In genomic region chr18:25121442-25121841, GRCh38 we compare ENCODE assay signal across 29 cellular contexts.
DNase-seq lines count a peak whose midpoint lies in the region; FAIRE-seq and TF ChIP-seq lines count a peak whose summit lies in the region.
"Had no signal": no experiment of that assay in that cellular context is flagged by ENCODE, and none has a peak within 500 bp of the region (broad histone marks: within the 10 kb centered on the region; RNA-seq: fewer than 3 reads in every experiment).

No MANE protein-coding gene starts in this region.

- no peak overlapping the region for H2BK12ac ChIP-seq in H1 (ENCODE audit: low read depth, low read length)

- no peaks in the 10 kb centered on the region for H3K27me3 Mint-ChIP-seq in chondrocyte (ENCODE audit: low read depth)

- peak; percentile 37 to 56 for TF ChIP-seq RAD21 in H1 (IDR thresholded peaks at IDR 0.05 in 1 of 2, conservative IDR thresholded peaks at IDR 0.05 in 1 of 2; ENCODE audit: low read depth in 2 of 2, low read length in 2 of 2)

- no peak overlapping the region for H3K23ac ChIP-seq in H1 (ENCODE audit: insufficient read length)

- H4K8ac ChIP-seq in H1 (ENCODE audit: extremely low read depth, insufficient read depth, low read length): no peak overlapping the region

- no peaks in the 10 kb centered on the region for H3K79me2 ChIP-seq in OCI-LY3 (ENCODE audit: low read length)
- H3K79me2 ChIP-seq in H1 (ENCODE audit: control insufficient read depth in 1 of 2, insufficient read depth in 2 of 2, low read length in 2 of 2): no peaks in the 10 kb centered on the region

- H3K36me3 ChIP-seq in H7 (replicated peaks; ENCODE audit: control insufficient read depth, insufficient read depth, low read length) (no peaks in the 10 kb centered on the region), OCI-LY3 (replicated peaks; ENCODE audit: low read depth, low read length) (no peaks in the 10 kb centered on the region), H1 (ENCODE audit: control insufficient read depth in 2 of 4, insufficient read depth in 4 of 4, low read length in 3 of 4) (no peaks in the 10 kb centered on the region)
- H3K36me3 ChIP-seq: HAP-1 had no signal

- no peak overlapping the region for H2AFZ ChIP-seq in OCI-LY3 (ENCODE audit: low read depth, low read length)
- no peak overlapping the region for H2AFZ ChIP-seq in H1 (ENCODE audit: low read length)

- H3K9ac ChIP-seq in OCI-LY3 (ENCODE audit: low read length) (no peak overlapping the region), H1 (replicated peaks in 1 of 4; ENCODE audit: extremely low read depth in 1 of 4, low read depth in 3 of 4, low read length in 3 of 4) (no peak overlapping the region)

- H3K27ac ChIP-seq in OCI-LY3 (ENCODE audit: low read length) (no peak overlapping the region), H1 (ENCODE audit: low read depth, low read length) (no peak overlapping the region)
- H3K27ac ChIP-seq: A549, SK-N-MC had no signal

- no peak overlapping the region for H3K18ac ChIP-seq in H1 (ENCODE audit: extremely low read depth, low read length)

- H3K4me2 ChIP-seq in OCI-LY3 (ENCODE audit: low read length) (peak overlapping the region; percentile 31), H1 (ENCODE audit: insufficient read depth in 1 of 2, low read depth in 2 of 2, low read length in 2 of 2) (no peak overlapping the region)
- H3K4me2 ChIP-seq: A549 had no signal

- no peak overlapping the region for H2AK5ac ChIP-seq in H1 (ENCODE audit: low read depth, low read length)

- H3K4me3 Mint-ChIP-seq in chondrocyte (ENCODE audit: unreplicated experiment): no peak overlapping the region
- H3K4me3 Mint-ChIP-seq: CD4-positive, alpha-beta memory T cell; HFFc6 had no signal

- DNase-seq in H7 (peak; percentile 10), H1 (ENCODE audit: low read depth in 1 of 2, low spot score in 2 of 2) (no peak), chondrocyte (ENCODE audit: low spot score) (no peak), kidney glomerular epithelial cell (lab: John Stamatoyannopoulos, UW) (no peak), GM10248 (ENCODE audit: extremely low spot score) (no peak), hippocampal formation (lab: John Stamatoyannopoulos, UW) (no peak)
- DNase-seq: C1 segment of cervical spinal cord; CD4-positive, alpha-beta memory T cell; COR-L47; DMS53; HFFc6; KG1; NCI-H1105; NCI-H146; NCI-H1930; NCI-H2107; NCI-H446; NCI-H524 treated with DMSO at 0.1 percent for 48 hours; NCI-H82; SIG-M5 had no signal

- no peak overlapping the region for H2BK120ac ChIP-seq in H1 (replicated peaks; ENCODE audit: low read depth, low read length)

- H3K79me1 ChIP-seq in H1 (ENCODE audit: low read depth, low read length): no peaks in the 10 kb centered on the region

- H4K91ac ChIP-seq in H1 (replicated peaks; ENCODE audit: insufficient read length, low read length): no peak overlapping the region

- no peak for FAIRE-seq in H1 (lab: Jason Lieb, UNC)
- FAIRE-seq: A549, G401.6, GM12878, GM19239, HTR-8/SVneo, RCC 7860 had no signal

- no peak overlapping the region for H2BK5ac ChIP-seq in H1 (ENCODE audit: low read depth, low read length)

- TF ChIP-seq EP300 in H1 (IDR thresholded peaks at IDR 0.05; ENCODE audit: borderline replicate concordance in 1 of 2, low read depth in 2 of 2, low read length in 2 of 2): no peak

- no peak overlapping the region for H3K27ac Mint-ChIP-seq in chondrocyte (ENCODE audit: unreplicated experiment)
- H3K27ac Mint-ChIP-seq: CD4-positive, alpha-beta memory T cell; HFFc6 had no signal

- 95% methylated on average over 2 of the region's 2 CpGs; no CpG with 5 or more reads in 1 of the 2 experiments for WGBS in H1 (ENCODE audit: extremely low coverage in 1 of 2, insufficient coverage in 1 of 2, insufficient read length in 1 of 2, insufficient replicate concordance in 2 of 2, low coverage in 1 of 2, low lambda C conversion rate in 2 of 2, missing lambda C conversion rate in 1 of 2), 2 experiments

- CTCF ChIA-PET in H1 (lab: Charles Lee; ENCODE audit: partially characterized antibody): interaction anchor here (0.8 to 1.1 kb wide), 4 partner anchors 15 to 247 kb away, joined by 3 to 7 read pairs (median 3); no protein-coding TSS in a partner anchor
- CTCF ChIA-PET in GM10248 (lab: Yijun Ruan, JAX): no interaction called here

- no peak overlapping the region for H3K56ac ChIP-seq in H1 (replicated peaks; ENCODE audit: insufficient read length, low read depth, low read length)

- H3K4me3 ChIP-seq in H7 (ENCODE audit: insufficient read depth, low read depth, low read length) (no peak overlapping the region), OCI-LY3 (ENCODE audit: low read length) (no peak overlapping the region), H1 (ENCODE audit: extremely low read depth in 1 of 4, insufficient read depth in 2 of 4, low read depth in 3 of 4, low read length in 4 of 4) (no peak overlapping the region)
- H3K4me3 ChIP-seq: A549, GM12878, HAP-1, SK-N-MC had no signal

- H3K4me1 Mint-ChIP-seq in chondrocyte (ENCODE audit: low read depth): peaks cover 26% of the 10 kb centered on the region
- H3K4me1 Mint-ChIP-seq: CD4-positive, alpha-beta memory T cell had no signal

- POLR2A ChIA-PET in H1 (lab: Charles Lee; ENCODE audit: partially characterized antibody): no interaction called here
- POLR2A ChIA-PET in GM10248 (lab: Yijun Ruan, JAX): no interaction called here

- no peak for TF ChIP-seq POLR2A in H1 (IDR thresholded peaks at IDR 0.05; ENCODE audit: control extremely low read depth in 1 of 2, low read depth in 2 of 2, low read length in 2 of 2)

- H3K9me3 ChIP-seq in OCI-LY3 (ENCODE audit: insufficient read depth, low read length) (no peaks in the 10 kb centered on the region), H1 (ENCODE audit: insufficient read depth in 2 of 2, low read depth in 1 of 2, low read length in 1 of 2) (no peaks in the 10 kb centered on the region; a peak in 1 of 4 replicates)
- H3K9me3 ChIP-seq: A549, HAP-1 had no signal

- no peak overlapping the region for H3K4ac ChIP-seq in H1 (replicated peaks; ENCODE audit: insufficient read length, low read depth, low read length)

- no peaks in the 10 kb centered on the region; the same call in 1 of the 2 replicates for H3K23me2 ChIP-seq in H1 (ENCODE audit: low read depth, low read length)

- no peak; the same call in 1 of the 2 replicates for TF ChIP-seq CTCF in OCI-LY3 (IDR thresholded peaks at IDR 0.05; ENCODE audit: low read depth, low read length)
- peak in 2 of 3 experiments; percentile 49 to 56; a peak in 3 of 4 replicates for TF ChIP-seq CTCF in H1 (IDR thresholded peaks at IDR 0.05; ENCODE audit: control extremely low read depth in 1 of 3, insufficient read depth in 1 of 3, low read depth in 1 of 3, low read length in 3 of 3)
- no peak for TF ChIP-seq CTCF in chondrocyte (IDR thresholded peaks at IDR 0.05)
- no peak for TF ChIP-seq CTCF in GM10248 (IDR thresholded peaks at IDR 0.05; ENCODE audit: control extremely low read depth, extremely low read depth, low read depth, missing control alignments)

- H3K4me1 ChIP-seq in OCI-LY3 (ENCODE audit: low read length) (peaks cover 13% of the 10 kb centered on the region), H1 (replicated peaks in 1 of 4; ENCODE audit: control insufficient read depth in 3 of 4, insufficient read depth in 4 of 4, low read length in 3 of 4) (no peaks in the 10 kb centered on the region)
- H3K4me1 ChIP-seq: A549, HAP-1 had no signal

- H4K20me1 ChIP-seq in OCI-LY3 (ENCODE audit: insufficient read depth, low read length) (no peaks in the 10 kb centered on the region), H1 (replicated peaks in 1 of 2; ENCODE audit: control insufficient read depth in 1 of 2, insufficient read depth in 2 of 2, low read length in 2 of 2) (peaks cover 0 to 2% of the 10 kb centered on the region in 2 experiments)

- no peak overlapping the region for H2BK15ac ChIP-seq in H1 (ENCODE audit: low read length)

- no peak overlapping the region for H4K5ac ChIP-seq in H1 (ENCODE audit: insufficient read length, low read depth, low read length)

- no peak overlapping the region for H2BK20ac ChIP-seq in H1 (ENCODE audit: low read length)

- peaks cover 5% of the 10 kb centered on the region for H3K36me3 Mint-ChIP-seq in chondrocyte (ENCODE audit: low read depth)
- H3K36me3 Mint-ChIP-seq: CD4-positive, alpha-beta memory T cell had no signal

- H3K9me3 Mint-ChIP-seq in chondrocyte (ENCODE audit: low read depth): peaks cover 15% of the 10 kb centered on the region
- H3K9me3 Mint-ChIP-seq: HFFc6 had no signal

- no peak overlapping the region for H3K14ac ChIP-seq in H1 (ENCODE audit: insufficient read length)

- H3K27me3 ChIP-seq in H7 (ENCODE audit: control insufficient read depth, insufficient read depth, low read length) (no peaks in the 10 kb centered on the region), OCI-LY3 (ENCODE audit: low read depth, low read length) (no peaks in the 10 kb centered on the region), H1 (replicated peaks in 1 of 4; ENCODE audit: control insufficient read depth in 3 of 4, extremely low read depth in 1 of 4, insufficient read depth in 3 of 4, low read length in 3 of 4) (no peaks in the 10 kb centered on the region)

TF ChIP-seq in H1, 55 proteins besides CTCF, POLR2A, EP300 and RAD21:
- TF ChIP-seq NANOG (IDR thresholded peaks at IDR 0.05; ENCODE audit: insufficient read depth, low read depth, low read length, poor library complexity, severe bottlenecking) (no peak), CEBPB (IDR thresholded peaks at IDR 0.05; ENCODE audit: low read depth, low read length) (peak; percentile 2; the same call in 1 of the 2 replicates), CTBP2 (IDR thresholded peaks at IDR 0.05; ENCODE audit: borderline replicate concordance, insufficient read depth, insufficient read length, low read length) (no peak)

Comparison
In these comparisons a context has a peak if more than half of its experiments do, and no peak if none do; other contexts are left out.
1. CTCF ChIP-seq: peak in H1 (2 of 3); none in OCI-LY3 (single experiment), chondrocyte (single experiment) and GM10248 (single experiment).